In the genomic region with DNA sequence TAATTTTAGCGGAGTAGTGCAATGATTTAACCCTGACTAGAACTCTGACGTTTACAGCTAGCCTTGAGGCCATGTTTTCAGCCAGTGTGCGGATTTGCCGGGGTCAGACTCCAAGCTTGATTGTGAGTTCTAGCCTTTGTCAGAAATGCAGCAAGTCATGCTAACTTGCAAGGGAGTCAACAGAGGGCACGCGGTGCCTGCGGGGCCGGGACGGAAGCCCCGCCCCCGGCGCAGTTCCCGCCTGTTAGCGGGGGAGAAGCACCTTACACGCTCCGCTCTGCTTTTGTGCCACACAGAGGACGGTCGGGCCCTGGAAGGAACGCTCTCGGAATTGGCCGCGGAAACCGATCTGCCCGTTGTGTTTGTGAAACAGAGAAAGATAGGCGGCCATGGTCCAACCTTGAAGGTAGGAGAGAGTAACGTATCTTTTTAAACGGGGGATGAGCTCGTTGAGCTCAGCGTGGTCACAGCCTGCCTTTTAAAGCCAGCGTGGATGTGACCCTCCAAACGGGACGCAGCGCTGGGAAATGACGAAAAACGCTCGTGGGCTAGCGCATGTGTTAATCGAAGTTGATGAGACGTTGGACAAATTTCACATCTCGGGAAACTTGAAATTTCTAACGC, we compare ENCODE assay signal across 8 cellular contexts. TPM values are rescaled to one million over a fixed set of nuclear protein-coding genes. Genes with fewer than 3 reads are reported as not detected.
DNase-seq lines count a peak whose midpoint lies in the region; ATAC-seq and FAIRE-seq lines count a peak whose summit lies in the region.

No MANE protein-coding gene starts in this region.

- H3K36me3 Mint-ChIP-seq in activated CD4-positive, alpha-beta T cell treated with anti-CD3 and anti-CD28 coated beads, Interleukin-2, amount 10 ng/mL, durations not matched to agents 24 days and 14 days (ENCODE audit: low read depth), result peaks cover 36% of the 10 kb centered on the region

- DNase-seq in Ammon's horn (ENCODE audit: low spot score) (peak; percentile 89), GM19239 (ENCODE audit: insufficient read length, low spot score) (peak; percentile 70), NCI-H524 treated with DMSO at 0.1 percent for 48 hours (lab: John Stamatoyannopoulos, UW) (peak; percentile 44), cortex of kidney (lab: John Stamatoyannopoulos, UW) (peak; percentile 21), left lobe of liver (ENCODE audit: low spot score) (peak; percentile 92)
- DNase-seq in activated CD4-positive, alpha-beta T cell treated with anti-CD3 and anti-CD28 coated beads, Interleukin-2, amount 10 ng/mL, durations not matched to agents 24 days and 14 days, result peak; percentile 96
- peak; percentile 76 to 78 for DNase-seq in stimulated activated CD4-positive, alpha-beta T cell treated with anti-CD3 and anti-CD28 coated beads, Interleukin-2, amount 100 ng/mL, for 48 hours

- peak overlapping the region; percentile 96 for H3K4me3 Mint-ChIP-seq in activated CD4-positive, alpha-beta T cell treated with anti-CD3 and anti-CD28 coated beads, Interleukin-2, amount 10 ng/mL, durations not matched to agents 24 days and 14 days

- intact Hi-C loops in activated CD4-positive, alpha-beta T cell treated with anti-CD3 and anti-CD28 coated beads, Interleukin-2, amount 10 ng/mL, durations not matched to agents 24 days and 14 days (cut with micrococcal nuclease), result loop anchor here (1.0 to 5.0 kb wide), 8 partner anchors 15 to 946 kb away; partner anchors contain the start of genes CHST11, EID3, HCFC2 and NT5DC3

- peaks cover 37% of the 10 kb centered on the region for H3K4me1 Mint-ChIP-seq in activated CD4-positive, alpha-beta T cell treated with anti-CD3 and anti-CD28 coated beads, Interleukin-2, amount 10 ng/mL, durations not matched to agents 24 days and 14 days

- ATAC-seq in HG03457 (IDR thresholded peaks at IDR 0.05; ENCODE audit: unreplicated experiment) (peak; percentile 38), left lobe of liver (peak; percentile 81)

- H3K9me3 Mint-ChIP-seq in activated CD4-positive, alpha-beta T cell treated with anti-CD3 and anti-CD28 coated beads, Interleukin-2, amount 10 ng/mL, durations not matched to agents 24 days and 14 days, result no peaks in the 10 kb centered on the region

- H3K27me3 Mint-ChIP-seq in activated CD4-positive, alpha-beta T cell treated with anti-CD3 and anti-CD28 coated beads, Interleukin-2, amount 10 ng/mL, durations not matched to agents 24 days and 14 days, result no peaks in the 10 kb centered on the region

- FAIRE-seq in GM19239 (lab: Jason Lieb, UNC), result peak; percentile 84

- peak overlapping the region; percentile 98 for H3K27ac Mint-ChIP-seq in activated CD4-positive, alpha-beta T cell treated with anti-CD3 and anti-CD28 coated beads, Interleukin-2, amount 10 ng/mL, durations not matched to agents 24 days and 14 days

RNA-seq across cellular contexts. Expression of gene EID3, which starts 14.8 kb away (rescaled TPM):
- 9.0 and 9.7 TPM in 2 replicates for total RNA-seq in activated CD4-positive, alpha-beta T cell treated with anti-CD3 and anti-CD28 coated beads, Interleukin-2, amount 10 ng/mL, durations not matched to agents 24 days and 14 days
- total RNA-seq in left lobe of liver, result 1.4 TPM

Comparison
In these comparisons a context has a peak if more than half of its experiments do, and no peak if none do; other contexts are left out.
1. Peak in every context shown above with its lines: DNase-seq and ATAC-seq.
2. DNase-seq: peak in every context shown above with its lines; median percentile 96 in activated CD4-positive, alpha-beta T cell treated with anti-CD3 and anti-CD28 coated beads, Interleukin-2, amount 10 ng/mL, durations not matched to agents 24 days and 14 days; 92 in left lobe of liver; 89 in Ammon's horn; 77 in stimulated activated CD4-positive, alpha-beta T cell treated with anti-CD3 and anti-CD28 coated beads, Interleukin-2, amount 100 ng/mL, for 48 hours; 70 in GM19239; 44 in NCI-H524 treated with DMSO at 0.1 percent for 48 hours; 21 in cortex of kidney.